Comparison of ENCODE assay signal across 1 cellular context in the genomic region with DNA sequence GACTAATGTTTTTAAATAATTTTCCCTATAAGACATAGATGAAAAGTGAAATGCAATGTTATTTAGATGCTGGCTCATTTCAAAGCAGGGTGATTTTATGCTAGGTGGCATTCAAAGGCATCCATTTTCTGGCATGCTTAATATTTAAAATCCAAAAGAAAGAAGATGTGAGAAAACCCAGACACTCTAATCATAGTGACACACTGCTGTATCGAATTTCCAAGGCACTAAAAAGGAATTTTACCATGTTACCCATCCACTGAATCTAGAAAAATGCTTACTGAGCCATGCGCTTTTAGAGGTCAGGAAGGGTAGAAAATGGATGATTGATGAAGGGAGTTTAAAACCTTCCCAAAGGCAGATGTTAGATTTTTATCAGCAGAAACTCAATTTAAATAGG.
TF ChIP-seq lines count a peak whose summit lies in the region.

No MANE protein-coding gene starts in this region.

TF ChIP-seq in HEK293, 187 proteins besides CTCF, POLR2A, EP300 and RAD21 (continued from another document):
- TF ChIP-seq, protein P1, sequence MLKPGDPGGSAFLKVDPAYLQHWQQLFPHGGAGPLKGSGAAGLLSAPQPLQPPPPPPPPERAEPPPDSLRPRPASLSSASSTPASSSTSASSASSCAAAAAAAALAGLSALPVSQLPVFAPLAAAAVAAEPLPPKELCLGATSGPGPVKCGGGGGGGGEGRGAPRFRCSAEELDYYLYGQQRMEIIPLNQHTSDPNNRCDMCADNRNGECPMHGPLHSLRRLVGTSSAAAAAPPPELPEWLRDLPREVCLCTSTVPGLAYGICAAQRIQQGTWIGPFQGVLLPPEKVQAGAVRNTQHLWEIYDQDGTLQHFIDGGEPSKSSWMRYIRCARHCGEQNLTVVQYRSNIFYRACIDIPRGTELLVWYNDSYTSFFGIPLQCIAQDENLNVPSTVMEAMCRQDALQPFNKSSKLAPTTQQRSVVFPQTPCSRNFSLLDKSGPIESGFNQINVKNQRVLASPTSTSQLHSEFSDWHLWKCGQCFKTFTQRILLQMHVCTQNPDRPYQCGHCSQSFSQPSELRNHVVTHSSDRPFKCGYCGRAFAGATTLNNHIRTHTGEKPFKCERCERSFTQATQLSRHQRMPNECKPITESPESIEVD (tag by site-specific recombination; IDR thresholded peaks at IDR 0.05): 0 out of 2 replicates have a peak, but pooled peaks have one; percentile 15
- TF ChIP-seq, protein P2, sequence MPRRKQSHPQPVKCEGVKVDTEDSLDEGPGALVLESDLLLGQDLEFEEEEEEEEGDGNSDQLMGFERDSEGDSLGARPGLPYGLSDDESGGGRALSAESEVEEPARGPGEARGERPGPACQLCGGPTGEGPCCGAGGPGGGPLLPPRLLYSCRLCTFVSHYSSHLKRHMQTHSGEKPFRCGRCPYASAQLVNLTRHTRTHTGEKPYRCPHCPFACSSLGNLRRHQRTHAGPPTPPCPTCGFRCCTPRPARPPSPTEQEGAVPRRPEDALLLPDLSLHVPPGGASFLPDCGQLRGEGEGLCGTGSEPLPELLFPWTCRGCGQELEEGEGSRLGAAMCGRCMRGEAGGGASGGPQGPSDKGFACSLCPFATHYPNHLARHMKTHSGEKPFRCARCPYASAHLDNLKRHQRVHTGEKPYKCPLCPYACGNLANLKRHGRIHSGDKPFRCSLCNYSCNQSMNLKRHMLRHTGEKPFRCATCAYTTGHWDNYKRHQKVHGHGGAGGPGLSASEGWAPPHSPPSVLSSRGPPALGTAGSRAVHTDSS (tag by site-specific recombination; IDR thresholded peaks at IDR 0.05): no peak
- no peak for TF ChIP-seq BCL11B (tag by site-specific recombination; IDR thresholded peaks at IDR 0.05; ENCODE audit: low read depth)
- TF ChIP-seq SP2 (tag by site-specific recombination; IDR thresholded peaks at IDR 0.05): no peak
- TF ChIP-seq ZEB2 (tag by site-specific recombination; IDR thresholded peaks at IDR 0.05): no peak
